In the genomic region with DNA sequence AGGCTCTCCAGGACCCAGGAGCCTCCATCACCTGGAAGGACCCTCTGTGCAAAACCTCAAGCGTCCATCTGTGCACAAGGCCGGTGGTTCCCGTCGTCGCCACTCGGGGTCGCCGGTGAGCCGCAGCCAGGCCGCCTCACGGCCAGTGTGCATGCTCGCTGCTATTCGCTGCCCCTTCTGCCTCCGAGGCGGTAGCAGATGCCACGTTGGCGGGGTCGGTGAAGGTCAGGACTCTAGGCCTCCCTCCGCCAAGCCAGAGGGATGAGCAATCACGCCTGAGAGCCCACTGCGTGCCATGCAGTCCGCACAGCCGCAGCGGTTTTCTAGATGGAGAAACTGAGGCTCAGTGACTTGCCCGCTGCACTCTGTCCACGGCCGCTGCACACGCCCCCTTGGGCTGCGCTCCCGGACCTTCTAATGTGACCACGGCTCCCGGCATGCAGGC, we compare ENCODE assay signal across 1 cellular context.
TF ChIP-seq lines count a peak whose summit lies in the region.

No MANE protein-coding gene starts in this region.

TF ChIP-seq in K562, 482 proteins besides CTCF, POLR2A, EP300 and RAD21 (continues in another document):
- TF ChIP-seq PML (IDR thresholded peaks at IDR 0.05; ENCODE audit: low read length), result no peak
- no peak for TF ChIP-seq ZNF609 (CRISPR knock-in tag; IDR thresholded peaks at IDR 0.05; ENCODE audit: borderline replicate concordance)
- TF ChIP-seq ZKSCAN1 (IDR thresholded peaks at IDR 0.05; ENCODE audit: low read depth, low read length), result 0 out of 2 replicates have a peak, but pooled peaks have one; percentile 17
- peak in 1 of 2 experiments; percentile 39; a peak in 1 of 4 replicates for TF ChIP-seq RCOR1 (IDR thresholded peaks at IDR 0.05; ENCODE audit: borderline replicate concordance in 1 of 2, low read depth in 2 of 2, low read length in 2 of 2)
- TF ChIP-seq ZNF347 (CRISPR knock-in tag; IDR thresholded peaks at IDR 0.05; ENCODE audit: low read depth), result no peak
- TF ChIP-seq, protein P1, sequence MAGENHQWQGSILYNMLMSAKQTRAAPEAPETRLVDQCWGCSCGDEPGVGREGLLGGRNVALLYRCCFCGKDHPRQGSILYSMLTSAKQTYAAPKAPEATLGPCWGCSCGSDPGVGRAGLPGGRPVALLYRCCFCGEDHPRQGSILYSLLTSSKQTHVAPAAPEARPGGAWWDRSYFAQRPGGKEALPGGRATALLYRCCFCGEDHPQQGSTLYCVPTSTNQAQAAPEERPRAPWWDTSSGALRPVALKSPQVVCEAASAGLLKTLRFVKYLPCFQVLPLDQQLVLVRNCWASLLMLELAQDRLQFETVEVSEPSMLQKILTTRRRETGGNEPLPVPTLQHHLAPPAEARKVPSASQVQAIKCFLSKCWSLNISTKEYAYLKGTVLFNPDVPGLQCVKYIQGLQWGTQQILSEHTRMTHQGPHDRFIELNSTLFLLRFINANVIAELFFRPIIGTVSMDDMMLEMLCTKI (IDR thresholded peaks at IDR 0.05; ENCODE audit: partially characterized antibody), result no peak
- no peak for TF ChIP-seq NFYB (IDR thresholded peaks at IDR 0.05; ENCODE audit: extremely low read depth, insufficient read length)
- no peak for TF ChIP-seq ILK (tag; IDR thresholded peaks at IDR 0.05; ENCODE audit: borderline replicate concordance, low read depth)
- no peak for TF ChIP-seq POLR2G (IDR thresholded peaks at IDR 0.05; ENCODE audit: low read depth, low read length)
- TF ChIP-seq ZNF134 (CRISPR knock-in tag; conservative IDR thresholded peaks at IDR 0.05), result no peak
- no peak for TF ChIP-seq CBX5 (IDR thresholded peaks at IDR 0.05; ENCODE audit: borderline replicate concordance, low read depth)
- TF ChIP-seq MAZ (CRISPR knock-in tag; conservative IDR thresholded peaks at IDR 0.05 in 1 of 2, IDR thresholded peaks at IDR 0.05 in 1 of 2), result peak in 1 of 2 experiments; percentile 15; a peak in 1 of 4 replicates
- no peak for TF ChIP-seq TEAD2 (tag; IDR thresholded peaks at IDR 0.05)
- TF ChIP-seq, protein P2, sequence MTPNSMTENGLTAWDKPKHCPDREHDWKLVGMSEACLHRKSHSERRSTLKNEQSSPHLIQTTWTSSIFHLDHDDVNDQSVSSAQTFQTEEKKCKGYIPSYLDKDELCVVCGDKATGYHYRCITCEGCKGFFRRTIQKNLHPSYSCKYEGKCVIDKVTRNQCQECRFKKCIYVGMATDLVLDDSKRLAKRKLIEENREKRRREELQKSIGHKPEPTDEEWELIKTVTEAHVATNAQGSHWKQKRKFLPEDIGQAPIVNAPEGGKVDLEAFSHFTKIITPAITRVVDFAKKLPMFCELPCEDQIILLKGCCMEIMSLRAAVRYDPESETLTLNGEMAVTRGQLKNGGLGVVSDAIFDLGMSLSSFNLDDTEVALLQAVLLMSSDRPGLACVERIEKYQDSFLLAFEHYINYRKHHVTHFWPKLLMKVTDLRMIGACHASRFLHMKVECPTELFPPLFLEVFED (CRISPR knock-in tag; conservative IDR thresholded peaks at IDR 0.05), result no peak
- TF ChIP-seq MTA2 (IDR thresholded peaks at IDR 0.05; ENCODE audit: low read depth), result no peak
- no peak for TF ChIP-seq U2AF2 (optimal IDR thresholded peaks at IDR 0.05; ENCODE audit: low read depth, low read length)
- TF ChIP-seq ADNP (tag; IDR thresholded peaks at IDR 0.05), result no peak
- TF ChIP-seq ZNF644 (tag; IDR thresholded peaks at IDR 0.05; ENCODE audit: low read depth), result no peak
- TF ChIP-seq SNRNP70 (optimal IDR thresholded peaks at IDR 0.05; ENCODE audit: low read depth, low read length), result no peak
- no peak for TF ChIP-seq ZNF589 (CRISPR knock-in tag; IDR thresholded peaks at IDR 0.05; ENCODE audit: low read depth)
- no peak for TF ChIP-seq RERE (CRISPR knock-in tag; IDR thresholded peaks at IDR 0.05; ENCODE audit: borderline replicate concordance)
- TF ChIP-seq RBM25 (IDR thresholded peaks at IDR 0.05; ENCODE audit: low read depth, low read length, severe bottlenecking), result no peak
- TF ChIP-seq, protein P3, sequence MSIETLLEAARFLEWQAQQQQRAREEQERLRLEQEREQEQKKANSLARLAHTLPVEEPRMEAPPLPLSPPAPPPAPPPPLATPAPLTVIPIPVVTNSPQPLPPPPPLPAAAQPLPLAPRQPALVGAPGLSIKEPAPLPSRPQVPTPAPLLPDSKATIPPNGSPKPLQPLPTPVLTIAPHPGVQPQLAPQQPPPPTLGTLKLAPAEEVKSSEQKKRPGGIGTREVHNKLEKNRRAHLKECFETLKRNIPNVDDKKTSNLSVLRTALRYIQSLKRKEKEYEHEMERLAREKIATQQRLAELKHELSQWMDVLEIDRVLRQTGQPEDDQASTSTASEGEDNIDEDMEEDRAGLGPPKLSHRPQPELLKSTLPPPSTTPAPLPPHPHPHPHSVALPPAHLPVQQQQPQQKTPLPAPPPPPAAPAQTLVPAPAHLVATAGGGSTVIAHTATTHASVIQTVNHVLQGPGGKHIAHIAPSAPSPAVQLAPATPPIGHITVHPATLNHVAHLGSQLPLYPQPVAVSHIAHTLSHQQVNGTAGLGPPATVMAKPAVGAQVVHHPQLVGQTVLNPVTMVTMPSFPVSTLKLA (conservative IDR thresholded peaks at IDR 0.05), result no peak
- no peak for TF ChIP-seq RFX7 (CRISPR knock-in tag; IDR thresholded peaks at IDR 0.05)
- no peak for TF ChIP-seq TEAD4 (IDR thresholded peaks at IDR 0.05; ENCODE audit: low read length)
- no peak for TF ChIP-seq TEAD4 (CRISPR knock-in tag; IDR thresholded peaks at IDR 0.05; ENCODE audit: borderline replicate concordance)
- TF ChIP-seq STAT6 (CRISPR knock-in tag; IDR thresholded peaks at IDR 0.05), result no peak
- no peak for TF ChIP-seq ZNF668 (CRISPR knock-in tag; IDR thresholded peaks at IDR 0.05)
- no peak for TF ChIP-seq FUS (optimal IDR thresholded peaks at IDR 0.05; ENCODE audit: low read depth, low read length)
- peak; percentile 97 for TF ChIP-seq SMC3 (conservative IDR thresholded peaks at IDR 0.05; ENCODE audit: insufficient read depth, low read depth, low read length)
- no peak for TF ChIP-seq ZBTB11 (CRISPR knock-in tag; IDR thresholded peaks at IDR 0.05)
- no peak for TF ChIP-seq POLR2AphosphoS5 (IDR thresholded peaks at IDR 0.05; ENCODE audit: control insufficient read depth, insufficient read depth, low read depth, low read length)
- 0 out of 2 replicates have a peak, but pooled peaks have one; percentile 28 for TF ChIP-seq CTBP1 (IDR thresholded peaks at IDR 0.05; ENCODE audit: borderline replicate concordance)
- TF ChIP-seq JUND (IDR thresholded peaks at IDR 0.05; ENCODE audit: borderline replicate concordance, low read depth, low read length), result no peak
- no peak for TF ChIP-seq JUND (tag; IDR thresholded peaks at IDR 0.05; ENCODE audit: borderline replicate concordance, low read depth, low read length)
- no peak for TF ChIP-seq ZNF184 (CRISPR knock-in tag; IDR thresholded peaks at IDR 0.05)
- TF ChIP-seq RAD51 (IDR thresholded peaks at IDR 0.05; ENCODE audit: borderline replicate concordance, low read depth), result no peak
- 0 out of 2 replicates have a peak, but pooled peaks have one; percentile 21 for TF ChIP-seq ZNF143 (CRISPR knock-in tag; IDR thresholded peaks at IDR 0.05)
- TF ChIP-seq CBX3 (IDR thresholded peaks at IDR 0.05; ENCODE audit: borderline replicate concordance in 1 of 2, low read length in 2 of 2), result no peak
